In the genomic region with DNA sequence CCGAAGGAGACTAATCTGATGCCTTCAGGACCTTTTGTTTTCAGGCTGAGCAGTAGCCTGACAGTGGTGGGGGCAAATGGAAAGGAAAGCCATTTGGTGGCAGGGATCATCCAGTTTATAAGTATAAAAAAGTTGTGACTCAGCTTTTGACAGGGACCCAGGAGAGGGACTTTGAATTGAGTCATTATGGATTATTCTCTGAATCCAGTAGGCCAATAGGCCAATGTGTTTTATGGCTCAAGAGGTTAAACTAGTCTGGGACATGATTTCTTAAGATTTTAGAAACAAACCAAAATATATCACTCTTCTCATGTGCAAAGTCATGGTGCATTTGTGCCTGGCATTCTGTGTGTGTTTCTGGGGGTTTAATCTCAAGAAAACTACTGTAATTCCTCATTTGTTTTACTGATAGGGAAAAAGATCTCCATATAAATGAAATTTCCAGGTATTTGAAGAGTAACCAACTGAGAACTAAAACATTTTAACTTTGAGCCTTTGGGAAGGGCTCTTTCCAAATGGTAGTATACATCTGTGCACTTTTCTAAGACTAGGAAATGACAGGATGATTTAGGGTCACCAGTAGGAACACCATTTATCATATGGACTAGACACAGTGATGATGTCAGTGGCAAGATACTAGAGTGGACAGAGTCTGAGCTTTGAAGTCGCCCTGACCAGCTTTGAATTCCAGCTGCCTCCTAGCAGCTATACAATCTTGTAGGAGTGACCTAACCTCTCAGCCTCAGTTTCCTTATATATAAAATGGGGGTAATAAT, we compare ENCODE assay signal across 19 cellular contexts.
"Had no signal": no experiment of that assay in that cellular context is flagged by ENCODE, and none has a peak within 500 bp of the region (broad histone marks: within the 10 kb centered on the region; RNA-seq: fewer than 3 reads in every experiment).

No MANE protein-coding gene starts in this region.

- ATAC-seq: activated CD8-positive, alpha-beta T cell treated with anti-CD3 and anti-CD28 coated beads, Interleukin-2, amount 10 ng/mL, durations not matched to agents 7 days and 5 days; left ventricle myocardium superior; sciatic nerve; T-helper 17 cell; WTC11 had no signal

- H3K4me3 ChIP-seq: cardiac muscle cell, dorsolateral prefrontal cortex, prostate gland, thyroid gland had no signal

- DNase-seq: activated CD4-positive, alpha-beta T cell treated with anti-CD3 and anti-CD28 coated beads for 4 hours; activated CD8-positive, alpha-beta memory T cell treated with anti-CD3 and anti-CD28 coated beads, Interleukin-2, amount 50 U/mL, for 4 hours; activated CD8-positive, alpha-beta T cell treated with anti-CD3 and anti-CD28 coated beads, Interleukin-2, amount 10 ng/mL, durations not matched to agents 7 days and 5 days; activated effector memory CD4-positive, alpha-beta T cell treated with anti-CD3 and anti-CD28 coated beads, Interleukin-2, amount 50 U/mL, for 16 hours; activated T-cell treated with anti-CD3 and anti-CD28 coated beads, Interleukin-2, amount 50 U/mL, for 48 hours; dorsolateral prefrontal cortex; endodermal cell; left ventricle myocardium superior; nephron progenitor cell; occipital lobe; stimulated activated CD4-positive, alpha-beta T cell treated with anti-CD3 and anti-CD28 coated beads, Interleukin-2, amount 100 ng/mL, for 24 hours; T-helper 17 cell; thyroid gland had no signal

- H3K27me3 ChIP-seq: cardiac muscle cell, dorsolateral prefrontal cortex, thyroid gland had no signal

- H3K36me3 Mint-ChIP-seq: WTC11 had no signal

- H3K4me1 ChIP-seq: prostate gland had no signal

- H3K4me1 Mint-ChIP-seq: activated naive CD4-positive, alpha-beta T cell treated with anti-CD3 and anti-CD28 coated beads, Interleukin-2, amount 50 U/mL, for 24 hours; endodermal cell; T-helper 17 cell; WTC11 had no signal

- H3K9me3 Mint-ChIP-seq: activated naive CD4-positive, alpha-beta T cell treated with anti-CD3 and anti-CD28 coated beads, Interleukin-2, amount 50 U/mL, for 24 hours; endodermal cell; memory B cell; nephron progenitor cell had no signal

- H3K36me3 ChIP-seq: cardiac muscle cell, prostate gland, thyroid gland had no signal

- H3K27ac ChIP-seq: cardiac muscle cell, prostate gland, thyroid gland had no signal

- H3K27ac Mint-ChIP-seq: activated CD8-positive, alpha-beta T cell treated with anti-CD3 and anti-CD28 coated beads, Interleukin-2, amount 10 ng/mL, durations not matched to agents 7 days and 5 days; activated naive CD4-positive, alpha-beta T cell treated with anti-CD3 and anti-CD28 coated beads, Interleukin-2, amount 50 U/mL, for 24 hours; endodermal cell; memory B cell; nephron progenitor cell; T-helper 17 cell; WTC11 had no signal

- H3K4me3 Mint-ChIP-seq: activated CD8-positive, alpha-beta T cell treated with anti-CD3 and anti-CD28 coated beads, Interleukin-2, amount 10 ng/mL, durations not matched to agents 7 days and 5 days; activated naive CD4-positive, alpha-beta T cell treated with anti-CD3 and anti-CD28 coated beads, Interleukin-2, amount 50 U/mL, for 24 hours; endodermal cell; memory B cell; nephron progenitor cell; T-helper 17 cell; WTC11 had no signal

- H3K9me3 ChIP-seq: prostate gland, thyroid gland had no signal
